ENCODE assay signal across 18 cellular contexts in genomic region chr2:31217465-31218200, GRCh38. TPM values are rescaled to one million over a fixed set of nuclear protein-coding genes. Genes with fewer than 3 reads are reported as not detected.
DNase-seq lines count a peak whose midpoint lies in the region; ATAC-seq, FAIRE-seq and TF ChIP-seq lines count a peak whose summit lies in the region.
"Had no signal": no experiment of that assay in that cellular context is flagged by ENCODE, and none has a peak within 500 bp of the region (broad histone marks: within the 10 kb centered on the region; RNA-seq: fewer than 3 reads in every experiment).

Gene CAPN14, minus strand, starts transcription at chr2:31217515. Its CDS starts 12,068 bp downstream, at chr2:31205447.

- no peak for ATAC-seq in naive B cell (ENCODE audit: low read depth in 2 of 2)

- no peak within 1 kb of the TSS for H3K4me2 ChIP-seq in PC-9
- no peak within 1 kb of the TSS for H3K4me2 ChIP-seq in neural progenitor cell

- H3K4me1 ChIP-seq in PC-9 (replicated peaks; ENCODE audit: insufficient read depth) = no peaks in the 10 kb centered on the region
- H3K4me1 ChIP-seq in neural progenitor cell = no peaks in the 10 kb centered on the region

- H3K27ac Mint-ChIP-seq in CD14-positive monocyte (peak within 1 kb of the TSS in 6 of 7 donors; percentile 32 to 99 (median 86)), naive B cell (peak within 1 kb of the TSS; percentile 97 to 99 (median 98)), neural progenitor cell (no peak within 1 kb of the TSS)
- H3K27ac Mint-ChIP-seq: H9 had no signal

- TF ChIP-seq CTCF in CD14-positive monocyte (IDR thresholded peaks at IDR 0.05) = no peak
- TF ChIP-seq CTCF in WERI-Rb-1 (IDR thresholded peaks at IDR 0.05; ENCODE audit: low read depth, low read length) = no peak
- no peak for TF ChIP-seq CTCF in PC-9 (conservative IDR thresholded peaks at IDR 0.05)
- no peak for TF ChIP-seq CTCF in neural progenitor cell (IDR thresholded peaks at IDR 0.05)

- no peaks in the 10 kb centered on the region for H3K9me2 ChIP-seq in PC-9 (ENCODE audit: insufficient read depth)

- H3K4me3 ChIP-seq in WERI-Rb-1 (ENCODE audit: low read depth, low read length) (no peak within 1 kb of the TSS), PC-9 (no peak within 1 kb of the TSS), neural progenitor cell (no peak within 1 kb of the TSS)
- H3K4me3 ChIP-seq: transverse colon had no signal

- H3K9me3 ChIP-seq in WERI-Rb-1 (ENCODE audit: severe bottlenecking) (no peaks in the 10 kb centered on the region), PC-9 (ENCODE audit: insufficient read depth, low read depth) (no peaks in the 10 kb centered on the region), neural progenitor cell (ENCODE audit: low read depth) (no peaks in the 10 kb centered on the region)
- H3K9me3 ChIP-seq: transverse colon had no signal

- DNase-seq in CD14-positive monocyte (ENCODE audit: low spot score) (no peak), GM19239 (ENCODE audit: insufficient read length, low spot score) (no peak), WERI-Rb-1 (peak; percentile 60), naive B cell (no peak), PC-9 (no peak), NCI-H1694 (lab: John Stamatoyannopoulos, UW) (no peak), neural progenitor cell (ENCODE audit: low spot score) (no peak), NCI-H226 (no peak)
- DNase-seq: activated gamma-delta T cell treated with Interleukin-2 at 50 U/mL for 16 hours; AML-193; DMS79; H9; NCI-H1092 treated with DMSO at 0.1 percent for 48 hours; NCI-H2171 treated with DMSO at 0.1 percent for 48 hours; stimulated activated CD4-positive, alpha-beta T cell treated with anti-CD3 and anti-CD28 coated beads, Interleukin-4, amount 100 ng/mL, for 24 hours; transverse colon had no signal

- peak; percentile 65 for FAIRE-seq in GM19239 (lab: Jason Lieb, UNC)

- H2AFZ ChIP-seq in PC-9 = no peak within 1 kb of the TSS
- H2AFZ ChIP-seq in neural progenitor cell (replicated peaks) = no peak within 1 kb of the TSS

- CTCF ChIA-PET in PC-9 (lab: Charles Lee) = no interaction called here

- POLR2A ChIA-PET in PC-9 (lab: Charles Lee; ENCODE audit: unreplicated experiment) = no interaction called here

- no peaks in the 10 kb centered on the region for H3K36me3 ChIP-seq in WERI-Rb-1
- H3K36me3 ChIP-seq in PC-9 (ENCODE audit: low read depth) = no peaks in the 10 kb centered on the region
- H3K36me3 ChIP-seq in neural progenitor cell = no peaks in the 10 kb centered on the region
- H3K36me3 ChIP-seq: transverse colon had no signal

- H3K9me3 Mint-ChIP-seq in CD14-positive monocyte (peaks cover 0 to 2% (median 0%) of the 10 kb centered on the region in 7 donors), naive B cell (peaks cover 0 to 4% (median 0%) of the 10 kb centered on the region in 7 donors), neural progenitor cell (no peaks in the 10 kb centered on the region)
- H3K9me3 Mint-ChIP-seq: H9, neural crest cell had no signal

- no TSS peak for BruUV-seq in PC-9 (replicated peaks; lab: Mats Ljungman, UMichigan)

- peaks cover 0 to 2% of the 10 kb centered on the region in 2 donors for H3K36me3 Mint-ChIP-seq in CD14-positive monocyte
- no peaks in the 10 kb centered on the region for H3K36me3 Mint-ChIP-seq in naive B cell
- peaks cover 1% of the 10 kb centered on the region for H3K36me3 Mint-ChIP-seq in neural progenitor cell

- no peaks in the 10 kb centered on the region for H3K79me2 ChIP-seq in PC-9 (ENCODE audit: low read depth)
- H3K79me2 ChIP-seq in neural progenitor cell (ENCODE audit: low read depth) = no peaks in the 10 kb centered on the region

- H3K4me3 Mint-ChIP-seq in CD14-positive monocyte (no peak within 1 kb of the TSS), naive B cell (peak within 1 kb of the TSS in 7 of 8 donors; percentile 1 to 86 (median 61)), neural progenitor cell (no peak within 1 kb of the TSS)
- H3K4me3 Mint-ChIP-seq: H9, neural crest cell had no signal

- H4K20me1 ChIP-seq in PC-9 (ENCODE audit: insufficient read depth) (no peaks in the 10 kb centered on the region), neural progenitor cell (ENCODE audit: low read depth) (no peaks in the 10 kb centered on the region)

- H3K27me3 ChIP-seq in WERI-Rb-1 (ENCODE audit: insufficient read depth, low read depth, severe bottlenecking) (no peaks in the 10 kb centered on the region), PC-9 (ENCODE audit: insufficient read depth, low read depth) (no peaks in the 10 kb centered on the region), neural progenitor cell (no peaks in the 10 kb centered on the region)
- H3K27me3 ChIP-seq: transverse colon had no signal

- H3K27me3 Mint-ChIP-seq in CD14-positive monocyte (ENCODE audit: low read depth in 3 of 3) = peaks cover 1 to 5% (median 3%) of the 10 kb centered on the region in 3 donors
- no peaks in the 10 kb centered on the region for H3K27me3 Mint-ChIP-seq in naive B cell
- H3K27me3 Mint-ChIP-seq in neural progenitor cell (ENCODE audit: insufficient read depth, low read depth) = peaks cover 3% of the 10 kb centered on the region

- H3K9ac ChIP-seq in neural progenitor cell = no peak within 1 kb of the TSS

- H3K27ac ChIP-seq in WERI-Rb-1 (no peak within 1 kb of the TSS), PC-9 (no peak within 1 kb of the TSS), neural progenitor cell (no peak within 1 kb of the TSS)
- H3K27ac ChIP-seq: transverse colon had no signal

- intact Hi-C loops in CD14-positive monocyte (cut with micrococcal nuclease) = no loop called here
- intact Hi-C loops in PC-9 (cut with micrococcal nuclease; ENCODE audit: unreplicated experiment) = no loop called here

- H3F3A ChIP-seq in PC-9 (ENCODE audit: insufficient read depth, low read depth) (no peaks in the 10 kb centered on the region; the same call in 1 of the 2 replicates), neural progenitor cell (ENCODE audit: low read depth) (no peaks in the 10 kb centered on the region)

- H3K4me1 Mint-ChIP-seq in CD14-positive monocyte = peaks cover 47% of the 10 kb centered on the region
- peaks cover 77 to 98% (median 88%) of the 10 kb centered on the region in 3 donors for H3K4me1 Mint-ChIP-seq in naive B cell
- H3K4me1 Mint-ChIP-seq in neural progenitor cell = peaks cover 5% of the 10 kb centered on the region

RNA-seq across cellular contexts. Expression of gene CAPN14, which starts in this region (rescaled TPM):
- not detected for polyA plus RNA-seq in CD14-positive monocyte
- 1 to 10 TPM in 3 of 6 donors, under 1 TPM in 2, not detected in 1; 0.30 to 1.3 (median 1.1) TPM for polyA plus RNA-seq in naive B cell (ENCODE audit: low read depth in 6 of 6)
- total RNA-seq in PC-9 (2021) = 0.35 TPM in 2 replicates
- 0.04 and 0.19 TPM in 2 replicates for total RNA-seq in neural progenitor cell (ENCODE audit: low replicate concordance)
- polyA plus RNA-seq: liver had no signal

Comparison
In these comparisons a context has a peak if more than half of its experiments do, and no peak if none do; other contexts are left out.
1. H3K4me3 Mint-ChIP-seq: peak in naive B cell (7 of 8); none in CD14-positive monocyte (0 of 2) and neural progenitor cell (single experiment).